19 cellular contexts compared by ENCODE assay signal in genomic region chr1:243979396-243979795, GRCh38.
A peak's percentile ranks its signal among the peaks of the same experiment; 100 is the strongest.
DNase-seq lines count a peak whose midpoint lies in the region; ATAC-seq and TF ChIP-seq lines count a peak whose summit lies in the region.
"Had no signal": no experiment of that assay in that cellular context is flagged by ENCODE, and none has a peak within 500 bp of the region (broad histone marks: within the 10 kb centered on the region; RNA-seq: fewer than 3 reads in every experiment).

No MANE protein-coding gene starts in this region.

- no peaks in the 10 kb centered on the region for H3K36me3 ChIP-seq in OCI-LY7 (ENCODE audit: insufficient read depth, low read length)
- H3K36me3 ChIP-seq in aorta (ENCODE audit: control insufficient read depth in 1 of 2, insufficient read depth in 2 of 2, low read length in 1 of 2): no peaks in the 10 kb centered on the region
- H3K36me3 ChIP-seq: HAP-1 had no signal

- BruUV-seq in OCI-LY7 (replicated peaks; lab: Mats Ljungman, UMichigan): no TSS peak

- no peaks in the 10 kb centered on the region for H4K20me1 ChIP-seq in OCI-LY7 (ENCODE audit: insufficient read depth, low read length)

- H3K4me2 ChIP-seq in OCI-LY7 (ENCODE audit: low read length): no peak overlapping the region
- H3K4me2 ChIP-seq: A549 had no signal

- H3K4me3 ChIP-seq in OCI-LY7 (ENCODE audit: low read depth, low read length, poor library complexity, severe bottlenecking) (no peak overlapping the region), aorta (ENCODE audit: low read length in 2 of 2) (no peak overlapping the region)
- H3K4me3 ChIP-seq: A549, HAP-1 had no signal

- no peaks in the 10 kb centered on the region for H3K9me2 ChIP-seq in OCI-LY7 (ENCODE audit: insufficient read depth, low read length)

- H2AFZ ChIP-seq in OCI-LY7 (ENCODE audit: low read length): no peak overlapping the region

- H3K27ac ChIP-seq in OCI-LY7 (ENCODE audit: low read depth, low read length, poor library complexity, severe bottlenecking) (no peak overlapping the region), aorta (ENCODE audit: low read depth in 1 of 2, low read length in 2 of 2) (no peak overlapping the region)
- H3K27ac ChIP-seq: A549 had no signal

- intact Hi-C loops in left cardiac atrium (cut with DNase I) (no loop called here), left ventricle myocardium superior (cut with micrococcal nuclease) (no loop called here), OCI-LY7 (cut with micrococcal nuclease; ENCODE audit: unreplicated experiment) (no loop called here), aorta (cut with DNase I) (no loop called here)

- no peak for TF ChIP-seq CTCF in OCI-LY7 (conservative IDR thresholded peaks at IDR 0.05; ENCODE audit: low read length)

- in situ Hi-C loops in KBM-7 (cut with MboI; ENCODE audit: low pct_unique_long_range_greater_than_20kb, low sequenced_read_pairs): no loop called here

- no peaks in the 10 kb centered on the region for H3K27me3 ChIP-seq in aorta (ENCODE audit: control insufficient read depth in 1 of 2, insufficient read depth in 2 of 2, low read length in 1 of 2)

- DNase-seq in left cardiac atrium (peak; percentile 23), left ventricle myocardium superior (no peak), OCI-LY7 (ENCODE audit: low spot score) (peak; percentile 1), iPS-NIHi11 (ENCODE audit: low spot score) (peak; percentile 17), aorta (no peak), NCI-H2196 (lab: John Stamatoyannopoulos, UW; ENCODE audit: unreplicated experiment) (no peak), KBM-7 (no peak), HUDEP-2 (lab: John Stamatoyannopoulos, UW; ENCODE audit: unreplicated experiment in 76 of 76) (no peak)
- DNase-seq: COR-L47, DND-41, GF-D8, Kasumi-1, NCI-H1105 treated with DMSO at 0.1 percent for 48 hours, NCI-H1930, NCI-H2171 treated with DMSO at 0.1 percent for 48 hours, NCI-H510A, SIG-M5 had no signal

- CTCF ChIA-PET in OCI-LY7 (lab: Charles Lee; ENCODE audit: unreplicated experiment): no interaction called here

- POLR2A ChIA-PET in OCI-LY7 (lab: Charles Lee): no interaction called here

- H3K4me1 ChIP-seq in OCI-LY7 (ENCODE audit: insufficient read depth, low read length, poor library complexity, severe bottlenecking): no peaks in the 10 kb centered on the region
- H3K4me1 ChIP-seq in aorta (ENCODE audit: control insufficient read depth in 1 of 2, insufficient read depth in 2 of 2, low read length in 2 of 2): no peaks in the 10 kb centered on the region
- H3K4me1 ChIP-seq: A549, HAP-1 had no signal

- no peaks in the 10 kb centered on the region for H3K9me3 ChIP-seq in OCI-LY7 (ENCODE audit: low read length)
- no peaks in the 10 kb centered on the region for H3K9me3 ChIP-seq in aorta (ENCODE audit: control insufficient read depth, low read length)
- H3K9me3 ChIP-seq: A549, HAP-1 had no signal

- 90 to 93% methylated on average over 18 of the region's 18 CpGs for WGBS in aorta, 2 donors

- H3K79me2 ChIP-seq in OCI-LY7 (ENCODE audit: insufficient read depth, low read depth, low read length): no peaks in the 10 kb centered on the region

- ATAC-seq in left cardiac atrium (peak in 1 of 2 donors; percentile 39), left ventricle myocardium superior (no peak), aorta (ENCODE audit: low FRiP score) (peak; percentile 70)

Comparison
In these comparisons a context has a peak if more than half of its experiments do, and no peak if none do; other contexts are left out.
1. DNase-seq: peak in left cardiac atrium (single experiment), OCI-LY7 (single experiment) and iPS-NIHi11 (single experiment); none in left ventricle myocardium superior (single experiment), aorta (0 of 2), NCI-H2196 (single experiment), KBM-7 (single experiment) and HUDEP-2 (0 of 76).